3 cellular contexts compared by ENCODE assay signal in the genomic region with DNA sequence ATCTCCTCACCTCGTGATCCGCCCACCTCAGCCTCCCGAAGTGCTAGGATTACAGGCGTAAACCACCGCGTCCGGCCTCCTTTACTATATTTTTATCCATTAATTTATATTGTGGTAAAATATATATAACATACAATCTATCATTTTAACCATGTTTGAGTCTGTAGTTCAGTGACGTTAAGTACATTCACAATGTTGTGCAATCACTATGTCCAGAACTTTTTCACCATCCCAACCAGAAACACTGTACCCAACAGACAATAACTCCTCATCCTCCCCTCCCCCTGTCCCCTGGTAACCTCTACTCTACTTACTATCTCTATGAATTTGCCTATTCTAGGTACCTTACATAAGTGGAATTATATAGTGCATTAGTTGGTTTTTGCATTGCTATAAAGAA.
TF ChIP-seq lines count a peak whose summit lies in the region.

No MANE protein-coding gene starts in this region.

TF ChIP-seq in HepG2, 621 proteins besides CTCF, POLR2A, EP300 and RAD21:
- TF ChIP-seq, protein P1, sequence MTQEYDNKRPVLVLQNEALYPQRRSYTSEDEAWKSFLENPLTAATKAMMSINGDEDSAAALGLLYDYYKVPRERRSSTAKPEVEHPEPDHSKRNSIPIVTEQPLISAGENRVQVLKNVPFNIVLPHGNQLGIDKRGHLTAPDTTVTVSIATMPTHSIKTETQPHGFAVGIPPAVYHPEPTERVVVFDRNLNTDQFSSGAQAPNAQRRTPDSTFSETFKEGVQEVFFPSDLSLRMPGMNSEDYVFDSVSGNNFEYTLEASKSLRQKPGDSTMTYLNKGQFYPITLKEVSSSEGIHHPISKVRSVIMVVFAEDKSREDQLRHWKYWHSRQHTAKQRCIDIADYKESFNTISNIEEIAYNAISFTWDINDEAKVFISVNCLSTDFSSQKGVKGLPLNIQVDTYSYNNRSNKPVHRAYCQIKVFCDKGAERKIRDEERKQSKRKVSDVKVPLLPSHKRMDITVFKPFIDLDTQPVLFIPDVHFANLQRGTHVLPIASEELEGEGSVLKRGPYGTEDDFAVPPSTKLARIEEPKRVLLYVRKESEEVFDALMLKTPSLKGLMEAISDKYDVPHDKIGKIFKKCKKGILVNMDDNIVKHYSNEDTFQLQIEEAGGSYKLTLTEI (CRISPR knock-in tag; conservative IDR thresholded peaks at IDR 0.05): no peak
- TF ChIP-seq CEBPB (IDR thresholded peaks at IDR 0.05; ENCODE audit: borderline replicate concordance, low read depth, low read length): peak; percentile 65; the same call in 1 of the 2 replicates

TF ChIP-seq in IMR-90, 13 proteins besides CTCF, POLR2A, EP300 and RAD21:
- peak; percentile 68 for TF ChIP-seq CEBPB (IDR thresholded peaks at IDR 0.05; ENCODE audit: low read depth, low read length)
- TF ChIP-seq RCOR1 (IDR thresholded peaks at IDR 0.05; ENCODE audit: insufficient replicate concordance, low read length): no peak
- TF ChIP-seq MAFK (IDR thresholded peaks at IDR 0.05; ENCODE audit: low read depth, low read length): no peak
- no peak for TF ChIP-seq NFE2L2 (IDR thresholded peaks at IDR 0.05; ENCODE audit: low read depth, low read length)
- no peak for TF ChIP-seq ELK1 (IDR thresholded peaks at IDR 0.05; ENCODE audit: borderline replicate concordance, low read depth, low read length)
- TF ChIP-seq MAZ (IDR thresholded peaks at IDR 0.05; ENCODE audit: borderline replicate concordance, low read depth, low read length): no peak
- TF ChIP-seq CHD1 (IDR thresholded peaks at IDR 0.05; ENCODE audit: low read depth, low read length): no peak
- no peak for TF ChIP-seq FOS (IDR thresholded peaks at IDR 0.05; ENCODE audit: low read depth, low read length)
- TF ChIP-seq MXI1 (IDR thresholded peaks at IDR 0.05; ENCODE audit: borderline replicate concordance, low read depth, low read length): no peak

TF ChIP-seq in K562, 482 proteins besides CTCF, POLR2A, EP300 and RAD21:
- no peak for TF ChIP-seq RBBP5 (IDR thresholded peaks at IDR 0.05; ENCODE audit: borderline replicate concordance, insufficient read depth, low read length, poor library complexity, severe bottlenecking)
- TF ChIP-seq CEBPB (tag; IDR thresholded peaks at IDR 0.05): peak; percentile 47
- no peak for TF ChIP-seq CEBPG (CRISPR knock-in tag; IDR thresholded peaks at IDR 0.05)
- peak in 1 of 2 experiments; percentile 55; a peak in 1 of 4 replicates for TF ChIP-seq CEBPG (tag; conservative IDR thresholded peaks at IDR 0.05 in 1 of 2, IDR thresholded peaks at IDR 0.05 in 1 of 2)
